Comparison of ENCODE assay signal across 11 cellular contexts in genomic region chr10:15718495-15719061, GRCh38. TPM values are rescaled to one million over a fixed set of nuclear protein-coding genes. Genes with fewer than 3 reads are reported as not detected.
A peak's percentile ranks its signal among the peaks of the same experiment; 100 is the strongest.
DNase-seq lines count a peak whose midpoint lies in the region; ATAC-seq, FAIRE-seq and TF ChIP-seq lines count a peak whose summit lies in the region.
"Had no signal": no experiment of that assay in that cellular context is flagged by ENCODE, and none has a peak within 500 bp of the region (broad histone marks: within the 10 kb centered on the region; RNA-seq: fewer than 3 reads in every experiment).

No MANE protein-coding gene starts in this region.

- H4K91ac ChIP-seq in IMR-90 (ENCODE audit: insufficient read depth, low read depth, low read length): no peak overlapping the region

- no peak overlapping the region for H3K27ac ChIP-seq in IMR-90 (ENCODE audit: insufficient read depth, low read length)
- H3K27ac ChIP-seq in duodenal mucosa (ENCODE audit: low read depth, low read length): no peak overlapping the region
- peak overlapping the region in 1 of 2 donors; percentile 35 for H3K27ac ChIP-seq in left lung
- peak overlapping the region in 3 of 5 donors; percentile 42 to 82 (median 81) for H3K27ac ChIP-seq in stomach
- no peak overlapping the region for H3K27ac ChIP-seq in small intestine (ENCODE audit: low read depth in 1 of 2, low read length in 1 of 2)

- H3K23ac ChIP-seq in IMR-90 (ENCODE audit: low read depth, low read length): no peak overlapping the region

- ATAC-seq in IMR-90 (ENCODE audit: low read depth) (no peak), left lung (peak; percentile 12), GM18517 (IDR thresholded peaks at IDR 0.05; ENCODE audit: unreplicated experiment) (no peak), HG03457 (IDR thresholded peaks at IDR 0.05; ENCODE audit: unreplicated experiment) (no peak)
- ATAC-seq: activated T-cell treated with anti-CD3 and anti-CD28 coated beads, Interleukin-2, amount 50 U/mL, for 72 hours had no signal

- FAIRE-seq in small intestine (lab: Jason Lieb, UNC): no peak

- CTCF ChIA-PET in IMR-90 (lab: Yijun Ruan, JAX): interaction anchor here (0.6 to 4.1 kb wide), 13 partner anchors 94 to 290 kb away, joined by 3 to 28 read pairs (median 4); no protein-coding TSS in a partner anchor

- no peak for TF ChIP-seq POLR2A in IMR-90 (IDR thresholded peaks at IDR 0.05; ENCODE audit: low read depth, low read length)
- TF ChIP-seq POLR2A in stomach (IDR thresholded peaks at IDR 0.05): no peak

- H2BK15ac ChIP-seq in IMR-90 (ENCODE audit: low read depth, low read length): no peak overlapping the region

- no peaks in the 10 kb centered on the region for H3K36me3 ChIP-seq in IMR-90 (ENCODE audit: control insufficient read depth, insufficient read depth, low read length)
- H3K36me3 ChIP-seq in duodenal mucosa (ENCODE audit: control insufficient read depth in 1 of 2, insufficient read depth in 2 of 2, low read length in 2 of 2): no peaks in the 10 kb centered on the region
- H3K36me3 ChIP-seq in left lung: no peaks in the 10 kb centered on the region
- H3K36me3 ChIP-seq in stomach: no peaks in the 10 kb centered on the region
- no peaks in the 10 kb centered on the region for H3K36me3 ChIP-seq in small intestine (ENCODE audit: control insufficient read depth in 2 of 2, insufficient read depth in 2 of 2, low read length in 2 of 2)

- no peak overlapping the region for H2BK120ac ChIP-seq in IMR-90 (ENCODE audit: low read depth, low read length)

- H3K4me3 ChIP-seq in IMR-90 (ENCODE audit: insufficient read depth, low read depth, low read length): no peak overlapping the region; the same call in 1 of the 2 replicates
- peak overlapping the region; percentile 37 to 62 for H3K4me3 ChIP-seq in duodenal mucosa (ENCODE audit: low read depth in 1 of 2, low read length in 2 of 2)
- H3K4me3 ChIP-seq in left lung: peak overlapping the region; percentile 39 to 42
- H3K4me3 ChIP-seq in stomach: peak overlapping the region; percentile 46 to 69 (median 56)
- no peak overlapping the region for H3K4me3 ChIP-seq in small intestine (ENCODE audit: low read depth in 1 of 2, low read length in 2 of 2)

- H3K9ac ChIP-seq in IMR-90 (ENCODE audit: low read depth, low read length) (no peak overlapping the region), duodenal mucosa (ENCODE audit: low read depth in 1 of 2, low read length in 2 of 2) (peak overlapping the region in 1 of 2 donors; percentile 43)

- H4K5ac ChIP-seq in IMR-90 (ENCODE audit: low read depth, low read length): no peak overlapping the region

- no peak overlapping the region for H3K14ac ChIP-seq in IMR-90 (replicated peaks; ENCODE audit: low read depth, low read length)

- TF ChIP-seq EP300 in stomach (IDR thresholded peaks at IDR 0.05): no peak

- no peaks in the 10 kb centered on the region for H4K20me1 ChIP-seq in IMR-90 (ENCODE audit: insufficient read depth, low read length)

- H3K4ac ChIP-seq in IMR-90 (ENCODE audit: low read depth, low read length): peak overlapping the region; percentile 48

- no peak overlapping the region for H3K56ac ChIP-seq in IMR-90 (ENCODE audit: extremely low read depth, insufficient read depth, low read length)

- no peak overlapping the region for H2BK5ac ChIP-seq in IMR-90 (ENCODE audit: low read depth, low read length, poor library complexity, severe bottlenecking)

- H3K9me1 ChIP-seq in IMR-90 (ENCODE audit: insufficient read depth, low read length): no peaks in the 10 kb centered on the region

- H3K9me3 ChIP-seq in IMR-90 (ENCODE audit: control insufficient read depth, insufficient read depth, low read length) (no peaks in the 10 kb centered on the region), duodenal mucosa (ENCODE audit: control insufficient read depth in 1 of 2, low read length in 2 of 2) (no peaks in the 10 kb centered on the region), left lung (no peaks in the 10 kb centered on the region), stomach (no peaks in the 10 kb centered on the region), small intestine (ENCODE audit: control insufficient read depth, low read depth) (no peaks in the 10 kb centered on the region)

- TF ChIP-seq RAD21 in IMR-90 (IDR thresholded peaks at IDR 0.05; ENCODE audit: low read length): no peak

- DNase-seq in IMR-90 (no peak), left lung (no peak), stomach (no peak), foreskin melanocyte (no peak), small intestine (no peak)
- DNase-seq: activated T-cell treated with anti-CD3 and anti-CD28 coated beads, Interleukin-2, amount 50 U/mL, for 72 hours; cerebellar nuclear complex; COR-L47 had no signal

- H3K27me3 ChIP-seq in IMR-90 (ENCODE audit: control insufficient read depth, insufficient read depth, low read length): peaks cover 42% of the 10 kb centered on the region
- H3K27me3 ChIP-seq in duodenal mucosa (ENCODE audit: control insufficient read depth in 1 of 2, insufficient read depth in 2 of 2, low read length in 2 of 2): peaks cover 6 to 12% of the 10 kb centered on the region in 2 donors
- peaks cover 16 to 57% of the 10 kb centered on the region in 2 donors for H3K27me3 ChIP-seq in left lung
- H3K27me3 ChIP-seq in stomach: peaks cover 4 to 45% (median 20%) of the 10 kb centered on the region in 3 donors
- H3K27me3 ChIP-seq in small intestine (ENCODE audit: control insufficient read depth in 2 of 2, insufficient read depth in 2 of 2, low read length in 2 of 2): peaks cover 5 to 9% of the 10 kb centered on the region in 2 donors

- dilution Hi-C loops in IMR-90 (cut with HindIII; ENCODE audit: low sequenced_read_pairs, unreplicated experiment): no loop called here

- POLR2A ChIA-PET in IMR-90 (lab: Charles Lee; ENCODE audit: unreplicated experiment): no interaction called here

- in situ Hi-C loops in IMR-90 (cut with MboI; ENCODE audit: low sequenced_read_pairs): no loop called here

- 2% methylated on average over 11 of the region's 22 CpGs; no CpG with 5 or more reads in 1 of the 2 experiments for WGBS in IMR-90 (ENCODE audit: extremely low coverage in 2 of 2, insufficient read length in 1 of 2), 2 experiments
- 15 to 23% (median 18%) methylated on average over 22 of the region's 22 CpGs for WGBS in stomach, 5 donors
- 19 to 25% (median 25%) methylated on average over 22 of the region's 22 CpGs for WGBS in small intestine, 3 donors

- H2BK20ac ChIP-seq in IMR-90 (ENCODE audit: low read depth, low read length): no peak overlapping the region

- H2AFZ ChIP-seq in IMR-90 (replicated peaks; ENCODE audit: low read length, poor library complexity): peak overlapping the region; percentile 71

- H3K4me2 ChIP-seq in IMR-90 (ENCODE audit: low read depth, low read length): peak overlapping the region; percentile 71; the same call in 1 of the 2 replicates

- no peak overlapping the region for H2AK5ac ChIP-seq in IMR-90 (ENCODE audit: low read depth, low read length)

- H4K8ac ChIP-seq in IMR-90 (ENCODE audit: low read depth in 2 of 2, low read length in 2 of 2): no peak overlapping the region

- intact Hi-C loops in IMR-90 (cut with micrococcal nuclease): no loop called here
- intact Hi-C loops in left lung (cut with DNase I): loop anchor here in 1 of 2 donors (5.0 kb wide), 1 partner anchor 276 kb away; no protein-coding TSS in a partner anchor
- intact Hi-C loops in stomach (cut with DNase I; ENCODE audit: low total_unique reads): no loop called here

- H3K18ac ChIP-seq in IMR-90 (ENCODE audit: low read depth, low read length): no peak overlapping the region

- no peaks in the 10 kb centered on the region for H3K79me1 ChIP-seq in IMR-90 (ENCODE audit: low read depth in 1 of 2, low read length in 2 of 2)

- H3K4me1 ChIP-seq in IMR-90 (ENCODE audit: control insufficient read depth, insufficient read depth, low read length) (no peaks in the 10 kb centered on the region), duodenal mucosa (ENCODE audit: control insufficient read depth in 1 of 2, insufficient read depth in 2 of 2, low read length in 2 of 2) (no peaks in the 10 kb centered on the region), left lung (peaks cover 0 to 4% of the 10 kb centered on the region in 2 donors), stomach (peaks cover 4 to 18% (median 12%) of the 10 kb centered on the region in 4 donors), small intestine (ENCODE audit: control insufficient read depth in 2 of 2, insufficient read depth in 1 of 2, low read depth in 1 of 2, low read length in 1 of 2) (no peaks in the 10 kb centered on the region)

- peak overlapping the region; percentile 75 for H2AK9ac ChIP-seq in IMR-90 (replicated peaks; ENCODE audit: low read depth, low read length, poor library complexity)

- BruUV-seq in IMR-90 (replicated peaks; lab: Mats Ljungman, UMichigan): no TSS peak

- TF ChIP-seq CTCF in IMR-90 (conservative IDR thresholded peaks at IDR 0.05; ENCODE audit: low read depth, low read length) (no peak), left lung (IDR thresholded peaks at IDR 0.05) (no peak), stomach (IDR thresholded peaks at IDR 0.05) (no peak)

TF ChIP-seq in IMR-90, 13 proteins besides CTCF, POLR2A, EP300 and RAD21 (continues in another document):
- TF ChIP-seq, protein P1, sequence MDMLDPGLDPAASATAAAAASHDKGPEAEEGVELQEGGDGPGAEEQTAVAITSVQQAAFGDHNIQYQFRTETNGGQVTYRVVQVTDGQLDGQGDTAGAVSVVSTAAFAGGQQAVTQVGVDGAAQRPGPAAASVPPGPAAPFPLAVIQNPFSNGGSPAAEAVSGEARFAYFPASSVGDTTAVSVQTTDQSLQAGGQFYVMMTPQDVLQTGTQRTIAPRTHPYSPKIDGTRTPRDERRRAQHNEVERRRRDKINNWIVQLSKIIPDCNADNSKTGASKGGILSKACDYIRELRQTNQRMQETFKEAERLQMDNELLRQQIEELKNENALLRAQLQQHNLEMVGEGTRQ (IDR thresholded peaks at IDR 0.05; ENCODE audit: low read depth, low read length): no peak
- TF ChIP-seq FOS (IDR thresholded peaks at IDR 0.05; ENCODE audit: low read depth, low read length) (no peak), MAZ (IDR thresholded peaks at IDR 0.05; ENCODE audit: borderline replicate concordance, low read depth, low read length) (no peak), CHD1 (IDR thresholded peaks at IDR 0.05; ENCODE audit: low read depth, low read length) (no peak), NFE2L2 (IDR thresholded peaks at IDR 0.05; ENCODE audit: low read depth, low read length) (no peak), RFX5 (IDR thresholded peaks at IDR 0.05; ENCODE audit: low read depth, low read length) (no peak)

RNA-seq across cellular contexts. Expression of gene ITGA8, which starts 1.1 kb away (rescaled TPM):
- total RNA-seq in IMR-90 (2012; rRNA removed) (under 0.01 TPM in 2 replicates), left lung (10 to 100 TPM; 23.7 to 25.5 TPM), stomach (10 to 100 TPM in 4 of 5 donors, 1 to 10 TPM in 1; 1.7 to 55.8 (median 54.5) TPM)
- polyA plus RNA-seq in IMR-90 (2012; rRNA removed) (0.01 and 0.02 TPM in 2 replicates), stomach (1 to 10 TPM; 2.6 to 8.9 (median 3.5) TPM), small intestine (1 to 10 TPM in 1 of 3 donors, under 1 TPM in 1, not detected in 1; 0.81 to 2.6 TPM)
- polyA plus RNA-seq in IMR-90 (2012; cell fraction: cytosol; rRNA removed): under 0.01 TPM in 1 of 2 replicates, not detected in the other
- polyA plus RNA-seq in IMR-90 (2012; cell fraction: nucleus; rRNA removed; ENCODE audit: low replicate concordance): 0.01 and 0.03 TPM in 2 replicates
- total RNA-seq: activated T-cell treated with anti-CD3 and anti-CD28 coated beads, Interleukin-2, amount 50 U/mL, for 72 hours had no signal

Comparison
In these comparisons a context has a peak if more than half of its experiments do, and no peak if none do; other contexts are left out.
1. H3K27ac ChIP-seq: peak in stomach (3 of 5); none in IMR-90 (single experiment), duodenal mucosa (single experiment) and small intestine (0 of 2).
2. H3K4me3 ChIP-seq: peak in duodenal mucosa (2 of 2), left lung (2 of 2) and stomach (4 of 4); none in IMR-90 (single experiment) and small intestine (0 of 2).